ENCODE assay signal across 19 cellular contexts in genomic region chr2:219404954-219405353, GRCh38. TPM values are rescaled to one million over a fixed set of nuclear protein-coding genes. Genes with fewer than 3 reads are reported as not detected.
DNase-seq lines count a peak whose midpoint lies in the region; ATAC-seq and TF ChIP-seq lines count a peak whose summit lies in the region.
"Had no signal": no experiment of that assay in that cellular context is flagged by ENCODE, and none has a peak within 500 bp of the region (broad histone marks: within the 10 kb centered on the region; RNA-seq: fewer than 3 reads in every experiment).

No MANE protein-coding gene starts in this region.

- peaks cover 24% of the 10 kb centered on the region for H3K9me1 ChIP-seq in IMR-90 (ENCODE audit: insufficient read depth, low read length)

- H3K4me3 ChIP-seq in IMR-90 (ENCODE audit: insufficient read depth, low read depth, low read length) = no peak overlapping the region
- H3K4me3 ChIP-seq in mesodermal cell (ENCODE audit: extremely low read depth, insufficient read depth, low read length, poor library complexity, severe bottlenecking) = no peak overlapping the region
- H3K4me3 ChIP-seq in skeletal muscle tissue (ENCODE audit: low read length in 3 of 3) = peak overlapping the region; percentile 52 to 72 (median 64)
- H3K4me3 ChIP-seq: pancreas had no signal

- no peaks in the 10 kb centered on the region for H4K20me1 ChIP-seq in IMR-90 (ENCODE audit: insufficient read depth, low read length)

- H3K36me3 ChIP-seq in IMR-90 (ENCODE audit: control insufficient read depth, insufficient read depth, low read length) (no peaks in the 10 kb centered on the region), mesodermal cell (ENCODE audit: control insufficient read depth, insufficient read depth, low read length) (no peaks in the 10 kb centered on the region), skeletal muscle tissue (ENCODE audit: control insufficient read depth in 3 of 3, insufficient read depth in 3 of 3, low read length in 3 of 3) (no peaks in the 10 kb centered on the region)
- H3K36me3 ChIP-seq: pancreas had no signal

- H2BK15ac ChIP-seq in IMR-90 (ENCODE audit: low read depth, low read length) = no peak overlapping the region; the same call in 2 of the 3 replicates

- no peak overlapping the region for H3K56ac ChIP-seq in IMR-90 (ENCODE audit: extremely low read depth, insufficient read depth, low read length)

- H4K91ac ChIP-seq in IMR-90 (ENCODE audit: insufficient read depth, low read depth, low read length) = peak overlapping the region; percentile 32

- H3K27ac ChIP-seq in IMR-90 (ENCODE audit: insufficient read depth, low read length) = no peak overlapping the region
- peak overlapping the region; percentile 29 for H3K27ac ChIP-seq in mesodermal cell (ENCODE audit: low read depth, low read length, severe bottlenecking)
- H3K27ac ChIP-seq in skeletal muscle tissue (ENCODE audit: low read depth, low read length) = peak overlapping the region; percentile 99
- H3K27ac ChIP-seq: HL-60, KMS-11, pancreas had no signal

- H3K4ac ChIP-seq in IMR-90 (ENCODE audit: low read depth, low read length) = peak overlapping the region; percentile 82; the same call in 1 of the 2 replicates

- peaks cover 29% of the 10 kb centered on the region for H3K4me1 Mint-ChIP-seq in glutamatergic neuron (ENCODE audit: low read depth, unreplicated experiment)
- H3K4me1 Mint-ChIP-seq: activated T-helper 17 cell treated with anti-CD3 and anti-CD28 coated beads, Interleukin-2, amount 50 U/mL, for 72 hours had no signal

- H3K14ac ChIP-seq in IMR-90 (replicated peaks; ENCODE audit: low read depth, low read length) = no peak overlapping the region

- TF ChIP-seq CTCF in IMR-90 (conservative IDR thresholded peaks at IDR 0.05; ENCODE audit: low read depth, low read length) = no peak
- no peak for TF ChIP-seq CTCF in glutamatergic neuron (IDR thresholded peaks at IDR 0.05; ENCODE audit: partially characterized antibody, unreplicated experiment)

- H3K27me3 Mint-ChIP-seq in glutamatergic neuron (ENCODE audit: unreplicated experiment) = peaks cover 4% of the 10 kb centered on the region

- peak overlapping the region; percentile 55 for H3K4me3 Mint-ChIP-seq in glutamatergic neuron (ENCODE audit: unreplicated experiment)
- H3K4me3 Mint-ChIP-seq: activated T-helper 17 cell treated with anti-CD3 and anti-CD28 coated beads, Interleukin-2, amount 50 U/mL, for 72 hours; CD8-positive, alpha-beta T cell; memory B cell had no signal

- no peaks in the 10 kb centered on the region for H3K9me3 ChIP-seq in IMR-90 (ENCODE audit: control insufficient read depth, insufficient read depth, low read length)
- H3K9me3 ChIP-seq in mesodermal cell (ENCODE audit: control insufficient read depth, low read length) = no peaks in the 10 kb centered on the region
- no peaks in the 10 kb centered on the region for H3K9me3 ChIP-seq in skeletal muscle tissue (ENCODE audit: control insufficient read depth in 3 of 3, low read length in 3 of 3)
- H3K9me3 ChIP-seq: pancreas had no signal

- no peaks in the 10 kb centered on the region for H3K79me1 ChIP-seq in IMR-90 (ENCODE audit: low read depth in 1 of 2, low read length in 2 of 2)

- H3K18ac ChIP-seq in IMR-90 (ENCODE audit: low read depth, low read length) = no peak overlapping the region

- peak overlapping the region; percentile 74 for H2AK9ac ChIP-seq in IMR-90 (replicated peaks; ENCODE audit: low read depth, low read length, poor library complexity)

- H3K36me3 Mint-ChIP-seq in glutamatergic neuron (ENCODE audit: unreplicated experiment) = no peaks in the 10 kb centered on the region
- H3K36me3 Mint-ChIP-seq: CD8-positive, alpha-beta T cell; memory B cell had no signal

- H3K9ac ChIP-seq in IMR-90 (ENCODE audit: low read depth, low read length) = no peak overlapping the region
- peak overlapping the region; percentile 87 to 94 (median 88) for H3K9ac ChIP-seq in skeletal muscle tissue (ENCODE audit: low read depth in 1 of 3, low read length in 3 of 3)
- H3K9ac ChIP-seq: KMS-11 had no signal

- no TSS peak for BruUV-seq in IMR-90 (replicated peaks; lab: Mats Ljungman, UMichigan)

- H2BK5ac ChIP-seq in IMR-90 (ENCODE audit: low read depth, low read length, poor library complexity, severe bottlenecking) = peak overlapping the region; percentile 21

- CTCF ChIA-PET in IMR-90 (lab: Yijun Ruan, JAX) = interaction anchor here (1.0 to 4.0 kb wide), 3 partner anchors 17 to 125 kb away, joined by 3 to 36 read pairs (median 3); partner anchors contain the start of gene DNPEP

- H3K23ac ChIP-seq in IMR-90 (ENCODE audit: low read depth, low read length) = no peak overlapping the region

- H3K27me3 ChIP-seq in IMR-90 (ENCODE audit: control insufficient read depth, insufficient read depth, low read length) (no peaks in the 10 kb centered on the region; the same call in 1 of the 2 replicates), skeletal muscle tissue (ENCODE audit: control insufficient read depth in 3 of 3, insufficient read depth in 3 of 3, low read length in 3 of 3) (no peaks in the 10 kb centered on the region)
- H3K27me3 ChIP-seq: pancreas had no signal

- peak overlapping the region; percentile 99 for H2BK20ac ChIP-seq in IMR-90 (ENCODE audit: low read depth, low read length)

- in situ Hi-C loops in IMR-90 (cut with MboI; ENCODE audit: low sequenced_read_pairs) = loop anchor here (5.0 kb wide), 2 partner anchors 57 to 127 kb away; no protein-coding TSS in a partner anchor

- H3K9me3 Mint-ChIP-seq in glutamatergic neuron (ENCODE audit: unreplicated experiment) = peaks cover 11% of the 10 kb centered on the region
- H3K9me3 Mint-ChIP-seq: activated T-helper 17 cell treated with anti-CD3 and anti-CD28 coated beads, Interleukin-2, amount 50 U/mL, for 72 hours; CD8-positive, alpha-beta T cell; memory B cell had no signal

- no peak overlapping the region for H3K27ac Mint-ChIP-seq in glutamatergic neuron (ENCODE audit: unreplicated experiment)
- H3K27ac Mint-ChIP-seq: activated T-helper 17 cell treated with anti-CD3 and anti-CD28 coated beads, Interleukin-2, amount 50 U/mL, for 72 hours; CD8-positive, alpha-beta T cell; memory B cell had no signal

- H4K5ac ChIP-seq in IMR-90 (ENCODE audit: low read depth, low read length) = no peak overlapping the region

- DNase-seq in IMR-90 (no peak), glutamatergic neuron (no peak), ecto neural progenitor cell (ENCODE audit: low spot score) (no peak), NCI-H526 (lab: John Stamatoyannopoulos, UW) (no peak)
- no peak for DNase-seq in activated CD8-positive, alpha-beta memory T cell treated with anti-CD3 and anti-CD28 coated beads for 24 hours
- DNase-seq: ACHN; amniotic stem cell; CD8-positive, alpha-beta T cell; NCI-H1436 treated with DMSO at 0.1 percent for 48 hours; NCI-H446 treated with DMSO at 0.1 percent for 48 hours; pancreas; PC-3 had no signal

- no peak for TF ChIP-seq RAD21 in IMR-90 (IDR thresholded peaks at IDR 0.05; ENCODE audit: low read length)

- peak overlapping the region; percentile 17; the same call in 1 of the 2 replicates for H2AK5ac ChIP-seq in IMR-90 (ENCODE audit: low read depth, low read length)

- WGBS in IMR-90 (ENCODE audit: extremely low coverage in 2 of 2, insufficient read length in 1 of 2), 2 experiments = 100% methylated on average over 2 of the region's 7 CpGs; no CpG with 5 or more reads in 1 of the 2 experiments
- WGBS in mesodermal cell (ENCODE audit: insufficient coverage in 2 of 2), 2 experiments = 64 to 80% methylated on average over 4 to 6 of the region's 7 CpGs

- H4K8ac ChIP-seq in IMR-90 (ENCODE audit: low read depth in 2 of 2, low read length in 2 of 2) = peak overlapping the region in 1 of 2 experiments; percentile 51; a peak in 2 of 4 replicates

- no peak for ATAC-seq in IMR-90 (ENCODE audit: low read depth)
- ATAC-seq in GM18909 (IDR thresholded peaks at IDR 0.05; ENCODE audit: poor library complexity, unreplicated experiment) = no peak
- ATAC-seq: activated T-helper 17 cell treated with anti-CD3 and anti-CD28 coated beads, Interleukin-2, amount 50 U/mL, for 72 hours; CD8-positive, alpha-beta T cell; pancreas; PC-3 had no signal

- no peak overlapping the region for H3K4me2 ChIP-seq in IMR-90 (ENCODE audit: low read depth, low read length)
- H3K4me2 ChIP-seq: KMS-11 had no signal

- peak overlapping the region; percentile 77 for H2AFZ ChIP-seq in IMR-90 (replicated peaks; ENCODE audit: low read length, poor library complexity)

- no peak for TF ChIP-seq POLR2A in IMR-90 (IDR thresholded peaks at IDR 0.05; ENCODE audit: low read depth, low read length)

- peak overlapping the region; percentile 98; the same call in 1 of the 2 replicates for H2BK120ac ChIP-seq in IMR-90 (ENCODE audit: low read depth, low read length)

- dilution Hi-C loops in IMR-90 (cut with HindIII; ENCODE audit: low sequenced_read_pairs, unreplicated experiment) = no loop called here

- H3K4me1 ChIP-seq in IMR-90 (ENCODE audit: control insufficient read depth, insufficient read depth, low read length) = peaks cover 22% of the 10 kb centered on the region
- H3K4me1 ChIP-seq in mesodermal cell (ENCODE audit: control insufficient read depth, insufficient read depth, low read length, poor library complexity, severe bottlenecking) = peaks cover 74% of the 10 kb centered on the region
- peaks cover 59 to 90% (median 74%) of the 10 kb centered on the region in 3 donors for H3K4me1 ChIP-seq in skeletal muscle tissue (ENCODE audit: control insufficient read depth in 3 of 3, insufficient read depth in 3 of 3, low read length in 3 of 3)
- H3K4me1 ChIP-seq: pancreas had no signal

- intact Hi-C loops in IMR-90 (cut with micrococcal nuclease) = no loop called here

- POLR2A ChIA-PET in IMR-90 (lab: Charles Lee; ENCODE audit: unreplicated experiment) = no interaction called here

RNA-seq across cellular contexts. Expression of gene DES, which starts 13.2 kb away (rescaled TPM):
- total RNA-seq in IMR-90 (2012; rRNA removed) (3.3 and 4.3 TPM in 2 replicates), glutamatergic neuron (ENCODE audit: unreplicated experiment) (1.3 TPM), skeletal muscle tissue (3,588 TPM)
- polyA plus RNA-seq in IMR-90 (2012; rRNA removed) = 4.0 and 4.9 TPM in 2 replicates
- polyA plus RNA-seq in IMR-90 (2012; cell fraction: cytosol; rRNA removed) = 3.4 and 4.1 TPM in 2 replicates
- 3.2 TPM in 2 replicates for polyA plus RNA-seq in IMR-90 (2012; cell fraction: nucleus; rRNA removed; ENCODE audit: low replicate concordance)
- 4.8 TPM for polyA plus RNA-seq in mesodermal cell (2013, experiment 1 of 2)
- 5.1 TPM for polyA plus RNA-seq in mesodermal cell (2013, experiment 2 of 2)
- total RNA-seq: activated T-helper 17 cell treated with anti-CD3 and anti-CD28 coated beads, Interleukin-2, amount 50 U/mL, for 72 hours; CD8-positive, alpha-beta T cell; PC-3 had no signal

RNA-seq across cellular contexts. Expression of gene DNPEP, which starts 17.2 kb away (rescaled TPM):
- total RNA-seq in IMR-90 (2012; rRNA removed) = 74.7 and 89.4 TPM in 2 replicates
- polyA plus RNA-seq in IMR-90 (2012; rRNA removed) = 74.2 and 75.1 TPM in 2 replicates
- 40.9 and 81.3 TPM in 2 replicates for polyA plus RNA-seq in IMR-90 (2012; cell fraction: cytosol; rRNA removed)
- polyA plus RNA-seq in IMR-90 (2012; cell fraction: nucleus; rRNA removed; ENCODE audit: low replicate concordance) = 134 and 230 TPM in 2 replicates
- total RNA-seq in glutamatergic neuron (ENCODE audit: unreplicated experiment) = 19.8 TPM
- polyA plus RNA-seq in mesodermal cell (2013, experiment 1 of 2) = 63.0 TPM
- 50.6 TPM for polyA plus RNA-seq in mesodermal cell (2013, experiment 2 of 2)
- 25.1 TPM for total RNA-seq in skeletal muscle tissue

RNA-seq across cellular contexts. Expression of gene SPEG, which starts 29.7 kb away (rescaled TPM):
- total RNA-seq in IMR-90 (2012; rRNA removed) (6.8 and 7.8 TPM in 2 replicates), glutamatergic neuron (ENCODE audit: unreplicated experiment) (92.9 TPM), skeletal muscle tissue (95.5 TPM)
- polyA plus RNA-seq in IMR-90 (2012; rRNA removed) = 81.6 and 109 TPM in 2 replicates
- 37.7 and 53.1 TPM in 2 replicates for polyA plus RNA-seq in IMR-90 (2012; cell fraction: cytosol; rRNA removed)
- polyA plus RNA-seq in IMR-90 (2012; cell fraction: nucleus; rRNA removed; ENCODE audit: low replicate concordance) = 492 and 808 TPM in 2 replicates
- 46.3 TPM for polyA plus RNA-seq in mesodermal cell (2013, experiment 1 of 2)
- polyA plus RNA-seq in mesodermal cell (2013, experiment 2 of 2) = 41.5 TPM

Comparison
In these comparisons a context has a peak if more than half of its experiments do, and no peak if none do; other contexts are left out.
1. H3K4me3 ChIP-seq: peak in skeletal muscle tissue (3 of 3); none in IMR-90 (single experiment) and mesodermal cell (single experiment).
2. RNA of gene DES, which starts 13.2 kb away (total RNA-seq): 3,588 TPM in skeletal muscle tissue (single experiment); 3.3 to 4.3 TPM in IMR-90 and 1.3 TPM in glutamatergic neuron (single experiment); every median in the first group is over 100 times any median in the second.
3. RNA of gene SPEG, which starts 29.7 kb away (total RNA-seq): 95.5 TPM in skeletal muscle tissue (single experiment) and 92.9 TPM in glutamatergic neuron (single experiment); 6.8 to 7.8 TPM in IMR-90; every median in the first group is over 10 times any median in the second.